In the genomic region with DNA sequence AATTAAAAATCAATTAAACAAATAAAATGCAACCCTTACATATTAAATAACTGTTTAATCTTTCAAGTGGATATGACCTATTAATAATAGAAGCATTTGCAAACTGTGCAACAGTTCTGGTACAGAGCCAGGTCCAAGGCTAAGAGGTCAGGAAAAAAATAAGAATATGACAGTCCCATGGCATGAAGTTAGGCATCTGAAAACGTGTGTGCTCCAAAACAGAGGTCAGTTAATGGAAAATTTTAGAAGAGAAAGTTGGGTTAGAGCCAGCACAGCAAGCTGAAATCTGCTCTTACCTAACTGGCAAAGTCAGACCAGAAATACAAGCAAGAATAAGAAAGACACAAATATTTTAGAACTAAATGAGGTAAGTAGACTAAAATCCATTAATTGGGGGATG, we compare ENCODE assay signal across 21 cellular contexts.
"Had no signal": no experiment of that assay in that cellular context is flagged by ENCODE, and none has a peak within 500 bp of the region (broad histone marks: within the 10 kb centered on the region; RNA-seq: fewer than 3 reads in every experiment).

No MANE protein-coding gene starts in this region.

- H3K36me3 ChIP-seq: ascending aorta, colonic mucosa, lower lobe of right lung, tibial artery had no signal

- H3K4me1 ChIP-seq: ascending aorta, colonic mucosa, lower lobe of right lung had no signal

- DNase-seq: activated gamma-delta T cell treated with Interleukin-2 at 50 U/mL for 16 hours; activated T-cell treated with anti-CD3 and anti-CD28 coated beads, Interleukin-2, amount 50 U/mL, for 1 hour; colonic mucosa; dorsolateral prefrontal cortex; effector memory CD8-positive, alpha-beta T cell; foreskin melanocyte; hippocampal formation; lower lobe of right lung; mesendoderm; mucosa of descending colon; naive thymus-derived CD4-positive, alpha-beta T cell; right cardiac atrium; stimulated activated CD4-positive, alpha-beta T cell treated with anti-CD3 and anti-CD28 coated beads, Interleukin-12 subunit alpha, Interleukin-12 subunit beta, amount 100 ng/mL, for 4 hours; stimulated activated CD4-positive, alpha-beta T cell treated with anti-CD3 and anti-CD28 coated beads, Interleukin-4, amount 100 ng/mL, for 4 hours; substantia nigra; T-helper 1 cell; tibial artery had no signal

- H3K27me3 ChIP-seq: ascending aorta, colonic mucosa, dorsolateral prefrontal cortex, tibial artery had no signal

- H3K4me3 ChIP-seq: ascending aorta, colonic mucosa, dorsolateral prefrontal cortex, lower lobe of right lung, mucosa of descending colon, tibial artery had no signal

- ATAC-seq: effector memory CD8-positive, alpha-beta T cell; esophagus mucosa; mucosa of descending colon; naive thymus-derived CD4-positive, alpha-beta T cell; WTC11 had no signal

- H3K9me3 ChIP-seq: ascending aorta, colonic mucosa, lower lobe of right lung, mucosa of descending colon, tibial artery had no signal

- FAIRE-seq: endothelial cell of umbilical vein had no signal

- H3K27ac ChIP-seq: ascending aorta, colonic mucosa, dorsolateral prefrontal cortex, lower lobe of right lung, tibial artery had no signal
